In the genomic region with DNA sequence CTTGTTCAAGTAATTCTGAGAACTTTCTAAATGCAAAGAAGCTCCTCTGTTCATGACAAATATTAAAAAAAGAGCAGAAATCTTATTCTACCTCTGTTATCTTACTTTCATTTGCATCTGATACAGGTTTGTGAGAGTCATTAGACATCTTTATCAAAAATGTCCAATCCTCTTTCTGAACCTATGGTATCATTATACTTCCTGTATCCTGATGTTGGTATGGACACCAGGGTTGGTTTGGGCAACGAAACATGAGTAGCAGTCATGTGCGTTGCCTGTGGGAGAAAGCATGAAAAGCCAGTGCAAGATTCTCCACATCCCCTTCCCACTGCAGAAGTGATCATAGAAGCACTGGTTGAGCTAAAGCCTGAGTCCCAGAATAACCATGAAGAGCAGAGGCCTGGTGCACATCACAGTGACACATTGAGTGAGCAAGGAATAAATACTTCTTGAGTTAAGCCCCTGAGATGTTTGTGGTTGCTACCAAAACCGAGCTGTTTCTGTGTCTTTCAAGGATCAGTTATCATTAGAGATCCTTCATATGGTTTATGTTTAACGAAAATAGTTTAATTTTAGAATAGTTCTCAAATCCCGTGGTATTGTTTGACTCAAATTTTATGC, we compare ENCODE assay signal across 15 cellular contexts.
A peak's percentile ranks its signal among the peaks of the same experiment; 100 is the strongest.
DNase-seq lines count a peak whose midpoint lies in the region; ATAC-seq, FAIRE-seq and TF ChIP-seq lines count a peak whose summit lies in the region.
"Had no signal": no experiment of that assay in that cellular context is flagged by ENCODE, and none has a peak within 500 bp of the region (broad histone marks: within the 10 kb centered on the region; RNA-seq: fewer than 3 reads in every experiment).

No MANE protein-coding gene starts in this region.

- 0% methylated on average over 5 of the region's 5 CpGs for WGBS in GM12878 (ENCODE audit: insufficient coverage, insufficient replicate concordance, low lambda C conversion rate, missing lambda C conversion rate)

- H3K27me3 ChIP-seq in GM12878 (replicated peaks in 1 of 2; ENCODE audit: control insufficient read depth in 2 of 2, insufficient read depth in 2 of 2, low read length in 1 of 2): no peaks in the 10 kb centered on the region

- H4K20me1 ChIP-seq in GM12878 (ENCODE audit: control insufficient read depth, insufficient read depth): no peaks in the 10 kb centered on the region

- H3K79me2 ChIP-seq in GM12878 (ENCODE audit: control insufficient read depth, insufficient read depth, low read length): no peaks in the 10 kb centered on the region

- H2AFZ ChIP-seq in GM12878 (ENCODE audit: control insufficient read depth, low read depth, low read length): no peak overlapping the region

- CTCF ChIA-PET in GM12878 (lab: Yijun Ruan, JAX): interaction anchor here (0.6 kb wide), 1 partner anchor 248 kb away, joined by 3 read pairs; no protein-coding TSS in a partner anchor

- no peak for TF ChIP-seq POLR2A in GM12878 (IDR thresholded peaks at IDR 0.05; ENCODE audit: low read depth, low read length)

- FAIRE-seq in GM12878 (lab: Jason Lieb, UNC): no peak
- FAIRE-seq: colon had no signal

- TF ChIP-seq RAD21 in GM12878 (IDR thresholded peaks at IDR 0.05; ENCODE audit: insufficient read depth, low read depth, low read length): no peak

- TF ChIP-seq EP300 in GM12878 (IDR thresholded peaks at IDR 0.05; ENCODE audit: borderline replicate concordance in 1 of 2, control insufficient read depth in 1 of 2, low read depth in 2 of 2, low read length in 2 of 2): no peak

- SMC1A ChIA-PET in GM12878 (lab: Charles Lee; ENCODE audit: uncharacterized antibody, unreplicated experiment): interaction anchor here (1.6 kb wide), 1 partner anchor 11 kb away, joined by 5 read pairs; no protein-coding TSS in a partner anchor

- no peak overlapping the region for H3K9ac ChIP-seq in GM12878 (ENCODE audit: control insufficient read depth, insufficient read depth, low read length)

- RAD21 ChIA-PET in GM12878 (lab: Charles Lee; ENCODE audit: unreplicated experiment): no interaction called here

- no peak overlapping the region for H3K4me3 ChIP-seq in GM12878

- POLR2A ChIA-PET in GM12878 (lab: Charles Lee): no interaction called here

- no peak for TF ChIP-seq CTCF in GM12878 (IDR thresholded peaks at IDR 0.05 in 2 of 3, conservative IDR thresholded peaks at IDR 0.05 in 1 of 3; ENCODE audit: control insufficient read depth in 2 of 3, extremely low read depth in 1 of 3, insufficient read depth in 1 of 3, low read depth in 3 of 3, low read length in 3 of 3)

- DNase-seq in GM12878 (ENCODE audit: low read depth, low spot score) (no peak), GM03348 (ENCODE audit: low spot score) (no peak), hepatic stellate cell (ENCODE audit: low spot score) (no peak), left cardiac atrium (no peak)
- no peak for DNase-seq in NK-92 treated with Interleukin-12 subunit alpha and Interleukin-12 subunit beta, amount 100 ng/mL, for 24 hours (lab: John Stamatoyannopoulos, UW)
- DNase-seq: foreskin melanocyte, IMR-90, NCI-H2171 treated with DMSO at 0.1 percent for 48 hours, right cardiac atrium, Right ventricle myocardium superior had no signal

- no peak overlapping the region; the same call in 1 of the 2 replicates for H3K4me2 ChIP-seq in GM12878 (ENCODE audit: control insufficient read depth, insufficient read depth)

- no peaks in the 10 kb centered on the region for H3K4me1 ChIP-seq in GM12878 (ENCODE audit: control insufficient read depth, insufficient read depth, low read length)

- intact Hi-C loops in GM12878 (cut with micrococcal nuclease; ENCODE audit: unreplicated experiment) (no loop called here), left cardiac atrium (cut with DNase I) (no loop called here)

- no TSS peak for BruUV-seq in GM12878 (replicated peaks; lab: Mats Ljungman, UMichigan)

- no peaks in the 10 kb centered on the region for H3K36me3 ChIP-seq in GM12878 (ENCODE audit: control insufficient read depth in 2 of 2, insufficient read depth in 2 of 2, low read length in 1 of 2)

- ATAC-seq in GM18517 (IDR thresholded peaks at IDR 0.05; ENCODE audit: unreplicated experiment) (peak; percentile 85), GM21526 (IDR thresholded peaks at IDR 0.05; ENCODE audit: low FRiP score, unreplicated experiment) (peak; percentile 66), HG03066 (IDR thresholded peaks at IDR 0.05; ENCODE audit: low read depth, unreplicated experiment) (peak; percentile 97), GM12878 (peak; percentile 17; the same call in 2 of the 3 replicates), left cardiac atrium (no peak)
- ATAC-seq: right cardiac atrium had no signal

- H3K27ac ChIP-seq in GM12878 (ENCODE audit: control insufficient read depth, insufficient read depth): no peak overlapping the region
- H3K27ac ChIP-seq: C4-2B had no signal

- no peaks in the 10 kb centered on the region for H3K9me3 ChIP-seq in GM12878 (replicated peaks; ENCODE audit: control insufficient read depth, insufficient read depth, low read length)

- in situ Hi-C loops in GM12878 (cut with MboI): no loop called here

TF ChIP-seq in GM12878, 131 proteins besides CTCF, POLR2A, EP300 and RAD21:
- TF ChIP-seq IKZF2 (IDR thresholded peaks at IDR 0.05) (no peak), MTA2 (IDR thresholded peaks at IDR 0.05; ENCODE audit: low read depth) (no peak), RUNX3 (IDR thresholded peaks at IDR 0.05; ENCODE audit: low read length) (peak; percentile 60)

Comparison
In these comparisons a context has a peak if more than half of its experiments do, and no peak if none do; other contexts are left out.
1. ATAC-seq: peak in GM18517 (single experiment), GM21526 (single experiment), HG03066 (single experiment) and GM12878 (single experiment); none in left cardiac atrium (0 of 2).